ENCODE assay signal across 11 cellular contexts in the genomic region with DNA sequence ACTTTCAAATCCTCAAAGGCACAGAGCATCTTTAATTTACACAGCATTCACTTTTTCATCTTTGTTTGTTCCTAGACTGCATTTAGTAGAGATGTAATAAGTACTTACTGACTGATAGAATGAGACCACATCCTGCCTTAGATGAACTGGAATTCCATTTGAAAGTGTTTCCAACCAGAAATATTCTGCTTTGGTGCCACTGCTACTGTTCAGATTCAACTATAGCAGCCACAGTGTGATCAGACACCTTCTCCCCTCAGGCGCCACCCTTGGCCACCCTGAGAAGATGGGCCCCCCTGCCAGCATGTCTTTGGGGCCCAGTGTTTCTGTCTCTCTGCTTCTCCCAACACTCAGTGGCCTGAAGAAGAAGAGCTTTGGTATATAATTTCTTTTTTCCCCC.
A peak's percentile ranks its signal among the peaks of the same experiment; 100 is the strongest.
DNase-seq lines count a peak whose midpoint lies in the region; ATAC-seq, FAIRE-seq and TF ChIP-seq lines count a peak whose summit lies in the region.
"Had no signal": no experiment of that assay in that cellular context is flagged by ENCODE, and none has a peak within 500 bp of the region (broad histone marks: within the 10 kb centered on the region; RNA-seq: fewer than 3 reads in every experiment).

No MANE protein-coding gene starts in this region.

- TF ChIP-seq CTCF in coronary artery (IDR thresholded peaks at IDR 0.05) = no peak

- FAIRE-seq in GM12892 (lab: Jason Lieb, UNC) (no peak), small intestine (lab: Jason Lieb, UNC) (no peak)
- FAIRE-seq: bronchial epithelial cell, H54 had no signal

- no peaks in the 10 kb centered on the region for H3K9me3 Mint-ChIP-seq in stimulated activated naive CD8-positive, alpha-beta T cell treated with anti-CD3 and anti-CD28 coated beads, Interleukin-15, amount 100 ng/mL, for 72 hours

- no peak; the same call in 1 of the 2 replicates for TF ChIP-seq POLR2A in GM12892 (IDR thresholded peaks at IDR 0.05; ENCODE audit: low read depth, low read length)

- peaks cover 0 to 1% of the 10 kb centered on the region in 2 donors for H3K36me3 ChIP-seq in small intestine (ENCODE audit: control insufficient read depth in 2 of 2, insufficient read depth in 2 of 2, low read length in 2 of 2)

- DNase-seq in HT1080 (ENCODE audit: low read depth) (peak; percentile 34), coronary artery (ENCODE audit: low spot score) (no peak), NCI-H2029 treated with DMSO at 0.1 percent for 48 hours (lab: John Stamatoyannopoulos, UW) (no peak), GM12892 (ENCODE audit: insufficient read length) (no peak), small intestine (no peak)
- DNase-seq in stimulated activated naive CD8-positive, alpha-beta T cell treated with anti-CD3 and anti-CD28 coated beads, Interleukin-15, amount 100 ng/mL, for 72 hours = no peak
- DNase-seq: activated CD4-positive, alpha-beta T cell treated with anti-CD3 and anti-CD28 coated beads for 4 hours; NCI-H774 had no signal

- peaks cover 0 to 5% of the 10 kb centered on the region in 2 donors for H3K4me1 ChIP-seq in small intestine (ENCODE audit: control insufficient read depth in 2 of 2, insufficient read depth in 1 of 2, low read depth in 1 of 2, low read length in 1 of 2)

- peak overlapping the region in 1 of 2 donors; percentile 63 for H3K27ac Mint-ChIP-seq in stimulated activated naive CD8-positive, alpha-beta T cell treated with anti-CD3 and anti-CD28 coated beads, Interleukin-15, amount 100 ng/mL, for 72 hours

- peak overlapping the region; percentile 4 to 36 for H3K4me3 Mint-ChIP-seq in stimulated activated naive CD8-positive, alpha-beta T cell treated with anti-CD3 and anti-CD28 coated beads, Interleukin-15, amount 100 ng/mL, for 72 hours

- H3K27me3 ChIP-seq in small intestine (ENCODE audit: control insufficient read depth in 2 of 2, insufficient read depth in 2 of 2, low read length in 2 of 2) = no peaks in the 10 kb centered on the region

- no peaks in the 10 kb centered on the region for H3K27me3 Mint-ChIP-seq in stimulated activated naive CD8-positive, alpha-beta T cell treated with anti-CD3 and anti-CD28 coated beads, Interleukin-15, amount 100 ng/mL, for 72 hours

- H3K4me1 Mint-ChIP-seq in stimulated activated naive CD8-positive, alpha-beta T cell treated with anti-CD3 and anti-CD28 coated beads, Interleukin-15, amount 100 ng/mL, for 72 hours = peaks cover 45% of the 10 kb centered on the region

- ATAC-seq in GM19035 (IDR thresholded peaks at IDR 0.05; ENCODE audit: unreplicated experiment) = peak; percentile 21
- peak; percentile 45 for ATAC-seq in stimulated activated naive CD8-positive, alpha-beta T cell treated with anti-CD3 and anti-CD28 coated beads, Interleukin-15, amount 100 ng/mL, for 72 hours

- no peaks in the 10 kb centered on the region for H3K9me3 ChIP-seq in small intestine (ENCODE audit: control insufficient read depth, low read depth)

- H3K4me3 ChIP-seq in coronary artery = no peak overlapping the region
- H3K4me3 ChIP-seq in small intestine (ENCODE audit: low read depth in 1 of 2, low read length in 2 of 2) = no peak overlapping the region

- 88 to 100% (median 98%) methylated on average over 1 of the region's 1 CpG for WGBS in small intestine, 3 donors

- H3K27ac ChIP-seq in coronary artery = peak overlapping the region; percentile 35 to 78
- H3K27ac ChIP-seq in small intestine (ENCODE audit: low read depth in 1 of 2, low read length in 1 of 2) = peak overlapping the region in 1 of 2 donors; percentile 3
